In genomic region chr5:175629231-175629630, GRCh38 we compare ENCODE assay signal across 32 cellular contexts. TPM values are rescaled to one million over a fixed set of nuclear protein-coding genes. Genes with fewer than 3 reads are reported as not detected.
"Had no signal": no experiment of that assay in that cellular context is flagged by ENCODE, and none has a peak within 500 bp of the region (broad histone marks: within the 10 kb centered on the region; RNA-seq: fewer than 3 reads in every experiment).

No MANE protein-coding gene starts in this region.

- H3K9me3 ChIP-seq: colonic mucosa had no signal

- H3K4me1 ChIP-seq: colonic mucosa, esophagus squamous epithelium, gastroesophageal sphincter had no signal

- DNase-seq: activated CD4-positive, alpha-beta T cell treated with anti-CD3 and anti-CD28 coated beads for 48 hours; activated CD4-positive, alpha-beta T cell treated with anti-CD3 and anti-CD28 coated beads, Interleukin-2, amount 50 U/mL, for 1 hour; activated CD4-positive, alpha-beta T cell treated with anti-CD3 and anti-CD28 coated beads, Interleukin-2, amount 50 U/mL, for 48 hours; activated CD8-positive, alpha-beta memory T cell treated with anti-CD3 and anti-CD28 coated beads for 24 hours; activated CD8-positive, alpha-beta T cell treated with anti-CD3 and anti-CD28 coated beads for 36 hours; activated effector memory CD4-positive, alpha-beta T cell treated with Interleukin-2 at 50 U/mL for 16 hours; activated gamma-delta T cell treated with Interleukin-2 at 50 U/mL for 16 hours; activated naive CD4-positive, alpha-beta T cell treated with anti-CD3 and anti-CD28 coated beads, Interleukin-2, amount 50 U/mL, for 16 hours; activated naive CD4-positive, alpha-beta T cell treated with Interleukin-2 at 50 U/mL for 16 hours; activated T-cell treated with anti-CD3 and anti-CD28 coated beads, Interleukin-2, amount 50 U/mL, for 4 hours; amniotic stem cell; anterior cingulate cortex; brain microvascular endothelial cell; colonic mucosa; effector CD8-positive, alpha-beta T cell; esophagus squamous epithelium; foreskin melanocyte; heart right ventricle; T-helper 2 cell had no signal

- H2AFZ ChIP-seq: hepatocyte had no signal

- H3K79me2 ChIP-seq: hepatocyte had no signal

- ATAC-seq: activated CD4-positive, CD25-positive, alpha-beta regulatory T cell treated with anti-CD3 and anti-CD28 coated beads, Interleukin-2, amount 50 U/mL, for 24 hours; activated CD8-positive, alpha-beta T cell treated with anti-CD3 and anti-CD28 coated beads for 36 hours; activated T-cell treated with anti-CD3 and anti-CD28 coated beads, Interleukin-2, amount 50 U/mL, for 4 hours; activated T-helper 17 cell treated with anti-CD3 and anti-CD28 coated beads, Interleukin-2, amount 50 U/mL, for 72 hours; gastroesophageal sphincter; heart right ventricle; WTC11 had no signal

- H3K27ac Mint-ChIP-seq: activated CD8-positive, alpha-beta T cell treated with anti-CD3 and anti-CD28 coated beads for 36 hours; activated naive CD8-positive, alpha-beta T cell; activated T-helper 17 cell treated with anti-CD3 and anti-CD28 coated beads, Interleukin-2, amount 50 U/mL, for 72 hours; WTC11 had no signal

- H3K4me2 ChIP-seq: hepatocyte had no signal

- H3K27ac ChIP-seq: brain microvascular endothelial cell, colonic mucosa, epithelial cell of prostate, esophagus squamous epithelium, gastroesophageal sphincter, heart right ventricle, hepatocyte had no signal

- H3K4me3 ChIP-seq: colonic mucosa, esophagus squamous epithelium, gastroesophageal sphincter, heart right ventricle, hepatocyte had no signal

- H3K4me3 Mint-ChIP-seq: activated CD8-positive, alpha-beta T cell treated with anti-CD3 and anti-CD28 coated beads for 36 hours; activated naive CD8-positive, alpha-beta T cell; activated T-cell treated with anti-CD3 and anti-CD28 coated beads, Interleukin-2, amount 50 U/mL, for 4 hours; activated T-helper 17 cell treated with anti-CD3 and anti-CD28 coated beads, Interleukin-2, amount 50 U/mL, for 72 hours; central memory CD8-positive, alpha-beta T cell; WTC11 had no signal

- H3K36me3 ChIP-seq: brain microvascular endothelial cell, colonic mucosa, esophagus squamous epithelium, gastroesophageal sphincter, heart right ventricle had no signal

- H3K27me3 Mint-ChIP-seq: activated CD8-positive, alpha-beta T cell treated with anti-CD3 and anti-CD28 coated beads for 36 hours; activated naive CD8-positive, alpha-beta T cell had no signal

- H3K27me3 ChIP-seq: brain microvascular endothelial cell, colonic mucosa, gastroesophageal sphincter, heart right ventricle, hepatocyte had no signal

- H3K4me1 Mint-ChIP-seq: activated T-helper 17 cell treated with anti-CD3 and anti-CD28 coated beads, Interleukin-2, amount 50 U/mL, for 72 hours; central memory CD8-positive, alpha-beta T cell had no signal

RNA-seq across cellular contexts. Expression of gene HRH2, which starts 28.6 kb away (rescaled TPM):
- total RNA-seq: bronchial epithelial cell, dermis microvascular lymphatic vessel endothelial cell, endothelial cell of umbilical vein, fibroblast of lung, fibroblast of villous mesenchyme had no signal
